Comparison of ENCODE assay signal across 8 cellular contexts in genomic region chr2:53969285-53970094, GRCh38. TPM values are rescaled to one million over a fixed set of nuclear protein-coding genes. Genes with fewer than 3 reads are reported as not detected.
A peak's percentile ranks its signal among the peaks of the same experiment; 100 is the strongest.
DNase-seq lines count a peak whose midpoint lies in the region; ATAC-seq and TF ChIP-seq lines count a peak whose summit lies in the region.

No MANE protein-coding gene starts in this region.

- H3K4me1 ChIP-seq in ascending aorta (peaks cover 3 to 15% of the 10 kb centered on the region in 2 donors), iPS-15b (ENCODE audit: control insufficient read depth, insufficient read depth, low read length) (peaks cover 4% of the 10 kb centered on the region), skeletal muscle satellite cell (ENCODE audit: control insufficient read depth, insufficient read depth, low read length) (peaks cover 15% of the 10 kb centered on the region)

- peak; percentile 30 for DNase-seq in NCI-H1436 treated with DMSO at 0.1 percent for 48 hours (lab: John Stamatoyannopoulos, UW)
- DNase-seq in NCI-H1436 (lab: John Stamatoyannopoulos, UW), result no peak
- DNase-seq in NCI-H748 treated with DMSO at 0.1 percent for 48 hours (lab: John Stamatoyannopoulos, UW), result peak; percentile 30
- DNase-seq in ascending aorta (ENCODE audit: low spot score in 2 of 2), result no peak

- no peaks in the 10 kb centered on the region for H3K27me3 ChIP-seq in ascending aorta
- H3K27me3 ChIP-seq in iPS-15b (ENCODE audit: control insufficient read depth, insufficient read depth, low read length), result no peaks in the 10 kb centered on the region
- no peaks in the 10 kb centered on the region for H3K27me3 ChIP-seq in skeletal muscle satellite cell (ENCODE audit: control insufficient read depth, insufficient read depth, low read length)

- peak overlapping the region; percentile 79 for H3K4me2 ChIP-seq in skeletal muscle satellite cell (ENCODE audit: low read length)

- peak; percentile 16 for ATAC-seq in HG02759 (IDR thresholded peaks at IDR 0.05; ENCODE audit: unreplicated experiment)
- ATAC-seq in GM21737 (IDR thresholded peaks at IDR 0.05; ENCODE audit: unreplicated experiment), result no peak

- H3K4me3 ChIP-seq in ascending aorta (peak overlapping the region; percentile 90 to 92), iPS-15b (ENCODE audit: low read depth, low read length) (peak overlapping the region; percentile 93), skeletal muscle satellite cell (ENCODE audit: low read length) (peak overlapping the region; percentile 82)

- intact Hi-C loops in ascending aorta (cut with DNase I), result loop anchor here (1.0 to 5.0 kb wide), 3 partner anchors 148 to 1081 kb away; partner anchors contain the start of genes ACYP2, EML6 and RTN4

- H3K9ac ChIP-seq in iPS-15b (ENCODE audit: low read depth, low read length), result peak overlapping the region; percentile 93
- H3K9ac ChIP-seq in skeletal muscle satellite cell (ENCODE audit: low read depth, low read length), result peak overlapping the region; percentile 99

- H3K9me3 ChIP-seq in ascending aorta (no peaks in the 10 kb centered on the region), iPS-15b (ENCODE audit: control insufficient read depth, insufficient read depth, low read length) (no peaks in the 10 kb centered on the region), skeletal muscle satellite cell (replicated peaks; ENCODE audit: low read length) (no peaks in the 10 kb centered on the region)

- peak overlapping the region; percentile 96 to 97 for H3K27ac ChIP-seq in ascending aorta

- H3K36me3 ChIP-seq in ascending aorta (peaks cover 3 to 5% of the 10 kb centered on the region in 2 donors), iPS-15b (ENCODE audit: control insufficient read depth, insufficient read depth, low read length) (peaks cover 3% of the 10 kb centered on the region), skeletal muscle satellite cell (ENCODE audit: insufficient read depth, low read length) (no peaks in the 10 kb centered on the region)

- TF ChIP-seq CTCF in ascending aorta (IDR thresholded peaks at IDR 0.05), result no peak

RNA-seq across cellular contexts. Expression of gene PSME4, which starts 1.3 kb away (rescaled TPM):
- total RNA-seq in ascending aorta, result 14.9 TPM
- 45.2 and 58.8 TPM in 2 replicates for total RNA-seq in skeletal muscle satellite cell (2012; rRNA removed)

Comparison
In these comparisons a context has a peak if more than half of its experiments do, and no peak if none do; other contexts are left out.
1. DNase-seq: peak in NCI-H1436 treated with DMSO at 0.1 percent for 48 hours (single experiment) and NCI-H748 treated with DMSO at 0.1 percent for 48 hours (single experiment); none in NCI-H1436 (single experiment) and ascending aorta (0 of 2).
2. Peak in every context shown above with its lines, with median percentiles within 50 percentile points of each other: H3K4me3 ChIP-seq.